In the genomic region with DNA sequence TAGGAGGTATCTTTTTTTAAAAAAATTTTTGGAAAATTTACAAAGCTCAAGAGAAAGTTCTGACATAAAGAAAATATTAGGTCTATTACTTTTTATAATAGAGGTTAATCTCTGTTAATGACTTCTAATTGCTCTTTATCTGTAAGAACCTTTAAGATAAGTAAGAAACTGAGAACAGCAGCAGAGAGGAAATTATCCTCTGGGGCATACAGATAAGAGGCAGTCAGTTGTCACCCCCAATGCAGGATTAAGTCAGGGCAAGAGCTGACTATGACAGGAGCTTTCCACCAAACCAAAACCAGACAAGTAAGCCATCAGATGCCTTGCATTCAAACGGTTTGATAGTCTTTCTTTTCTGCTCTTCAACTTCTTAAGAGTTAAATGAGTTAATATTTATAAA, we compare ENCODE assay signal across 19 cellular contexts.
"Had no signal": no experiment of that assay in that cellular context is flagged by ENCODE, and none has a peak within 500 bp of the region (broad histone marks: within the 10 kb centered on the region; RNA-seq: fewer than 3 reads in every experiment).

No MANE protein-coding gene starts in this region.

- ATAC-seq: activated naive CD8-positive, alpha-beta T cell treated with anti-CD3 and anti-CD28 coated beads, Interleukin-2, amount 50 U/mL, for 24 hours; foreskin keratinocyte; left lung had no signal

- H3K27ac ChIP-seq: dorsolateral prefrontal cortex, epithelial cell of prostate, foreskin keratinocyte, left lung, tibial nerve, VCaP had no signal

- H3K36me3 ChIP-seq: left lung, tibial nerve had no signal

- H3K4me3 ChIP-seq: dorsolateral prefrontal cortex, left lung, tibial nerve had no signal

- H3K4me1 ChIP-seq: foreskin keratinocyte had no signal

- H3K27me3 ChIP-seq: dorsolateral prefrontal cortex, foreskin keratinocyte, left lung, tibial nerve had no signal

- DNase-seq: activated CD4-positive, alpha-beta T cell treated with anti-CD3 and anti-CD28 coated beads, Interleukin-2, amount 50 U/mL, for 1 hour; activated CD4-positive, CD25-positive, alpha-beta regulatory T cell treated with anti-CD3 and anti-CD28 coated beads, Interleukin-2, amount 50 U/mL, for 72 hours; activated CD8-positive, alpha-beta memory T cell treated with anti-CD3 and anti-CD28 coated beads, Interleukin-2, amount 50 U/mL, for 4 hours; activated effector memory CD4-positive, alpha-beta T cell treated with Interleukin-2 at 50 U/mL for 16 hours; activated naive CD4-positive, alpha-beta T cell treated with anti-CD3 and anti-CD28 coated beads, Interleukin-2, amount 10 ng/mL, durations not matched to agents 7 days and 5 days; activated naive CD8-positive, alpha-beta T cell treated with anti-CD3 and anti-CD28 coated beads, Interleukin-2, amount 50 U/mL, for 24 hours; activated T-cell treated with anti-CD3 and anti-CD28 coated beads, Interleukin-2, amount 50 U/mL, for 48 hours; anterior cingulate cortex; central memory CD4-positive, alpha-beta T cell; dorsolateral prefrontal cortex; foreskin keratinocyte; hypothalamus; left lung; retina; stimulated activated CD8-positive, alpha-beta memory T cell treated with anti-CD3 and anti-CD28 coated beads, Interleukin-4, amount 100 ng/mL, for 48 hours; stimulated activated naive CD4-positive, alpha-beta T cell treated with Interleukin-2 at 50 U/mL for 16 hours had no signal
